ENCODE assay signal across 9 cellular contexts in the genomic region with DNA sequence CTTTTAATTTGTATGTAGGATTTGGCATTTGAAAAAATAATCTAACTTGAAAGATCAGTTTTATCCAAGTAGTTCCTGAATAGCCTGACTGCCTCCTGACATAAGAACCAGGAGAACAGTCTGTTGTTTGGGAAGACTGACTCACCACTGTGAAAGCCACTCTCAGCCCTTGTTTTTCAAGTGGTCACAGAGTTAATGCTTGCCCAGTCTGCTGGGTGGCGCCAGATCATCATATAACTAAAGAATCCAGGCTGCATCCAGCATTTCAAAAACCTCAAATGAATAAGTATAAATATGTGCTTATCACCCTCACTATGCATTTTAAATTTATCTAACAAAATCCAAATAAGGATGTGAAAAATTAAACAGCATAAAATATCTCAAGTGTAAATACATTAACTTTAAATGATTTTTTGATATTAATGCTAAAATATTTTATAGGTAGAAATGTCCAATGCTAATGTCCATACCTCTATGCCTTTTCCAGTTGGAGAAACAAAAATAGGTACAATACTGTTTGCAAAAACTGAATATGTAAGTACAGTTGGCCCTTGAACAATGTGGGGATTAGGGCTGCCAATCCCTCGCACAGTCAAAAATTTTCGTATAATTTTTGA. TPM values are rescaled to one million over a fixed set of nuclear protein-coding genes. Genes with fewer than 3 reads are reported as not detected.
DNase-seq lines count a peak whose midpoint lies in the region; ATAC-seq and TF ChIP-seq lines count a peak whose summit lies in the region.
"Had no signal": no experiment of that assay in that cellular context is flagged by ENCODE, and none has a peak within 500 bp of the region (broad histone marks: within the 10 kb centered on the region; RNA-seq: fewer than 3 reads in every experiment).

No MANE protein-coding gene starts in this region.

- intact Hi-C loops in stomach (cut with DNase I; ENCODE audit: low total_unique reads), result no loop called here

- no peak overlapping the region for H3K4me3 Mint-ChIP-seq in activated naive CD8-positive, alpha-beta T cell treated with anti-CD3 and anti-CD28 coated beads for 36 hours

- ATAC-seq in GM19351 (IDR thresholded peaks at IDR 0.05; ENCODE audit: unreplicated experiment) (peak; percentile 70), GM19023 (IDR thresholded peaks at IDR 0.05; ENCODE audit: unreplicated experiment) (no peak), HG02973 (IDR thresholded peaks at IDR 0.05; ENCODE audit: unreplicated experiment) (no peak)

- DNase-seq in AG20443 (ENCODE audit: low spot score), result peak; percentile 44
- peak; percentile 8 for DNase-seq in NCI-H2029 treated with DMSO at 0.1 percent for 48 hours (lab: John Stamatoyannopoulos, UW)
- peak; percentile 2 for DNase-seq in activated naive CD8-positive, alpha-beta T cell treated with anti-CD3 and anti-CD28 coated beads for 36 hours
- DNase-seq in hepatic stellate cell (ENCODE audit: low spot score), result peak; percentile 2
- peak; percentile 31 for DNase-seq in stomach

- TF ChIP-seq EP300 in stomach (IDR thresholded peaks at IDR 0.05), result no peak

- no peaks in the 10 kb centered on the region for H3K27me3 ChIP-seq in stomach

- no peaks in the 10 kb centered on the region for H3K36me3 Mint-ChIP-seq in activated naive CD8-positive, alpha-beta T cell treated with anti-CD3 and anti-CD28 coated beads for 36 hours

- H3K9me3 ChIP-seq in stomach, result no peaks in the 10 kb centered on the region

- peak in 2 of 7 experiments; percentile 12 to 15 for TF ChIP-seq CTCF in stomach (IDR thresholded peaks at IDR 0.05)

- H3K27ac Mint-ChIP-seq in activated naive CD8-positive, alpha-beta T cell treated with anti-CD3 and anti-CD28 coated beads for 36 hours, result no peak overlapping the region

- H3K36me3 ChIP-seq in stomach, result no peaks in the 10 kb centered on the region

- H3K27me3 Mint-ChIP-seq in activated naive CD8-positive, alpha-beta T cell treated with anti-CD3 and anti-CD28 coated beads for 36 hours, result no peaks in the 10 kb centered on the region

- WGBS in stomach, 5 donors, result 47 to 66% (median 61%) methylated on average over 3 of the region's 3 CpGs

- H3K27ac ChIP-seq in stomach, result no peak overlapping the region

- TF ChIP-seq POLR2A in stomach (IDR thresholded peaks at IDR 0.05), result no peak

- no peak overlapping the region for H3K4me3 ChIP-seq in stomach

- H3K4me1 Mint-ChIP-seq in activated naive CD8-positive, alpha-beta T cell treated with anti-CD3 and anti-CD28 coated beads for 36 hours, result no peaks in the 10 kb centered on the region

- no peaks in the 10 kb centered on the region for H3K4me1 ChIP-seq in stomach

- no peaks in the 10 kb centered on the region for H3K9me3 Mint-ChIP-seq in activated naive CD8-positive, alpha-beta T cell treated with anti-CD3 and anti-CD28 coated beads for 36 hours

RNA-seq across cellular contexts. Expression of a gene that starts 26.9 kb away (rescaled TPM):
- not detected for total RNA-seq in activated naive CD8-positive, alpha-beta T cell treated with anti-CD3 and anti-CD28 coated beads for 36 hours
- total RNA-seq in stomach, result 1 to 10 TPM in 1 of 5 donors, not detected in 4; 1.7 TPM
- polyA plus RNA-seq in stomach, result not detected
- total RNA-seq: aorta had no signal
- polyA plus RNA-seq: aorta had no signal
